ENCODE assay signal across 1 cellular context in genomic region chr12:107134558-107134957, GRCh38.
A peak's percentile ranks its signal among the peaks of the same experiment; 100 is the strongest.
TF ChIP-seq lines count a peak whose summit lies in the region.

No MANE protein-coding gene starts in this region.

TF ChIP-seq in K562, 482 proteins besides CTCF, POLR2A, EP300 and RAD21 (continued from another document and continues in another):
- no peak for TF ChIP-seq ZNF518B (CRISPR knock-in tag; IDR thresholded peaks at IDR 0.05)
- peak; percentile 62; the same call in 1 of the 2 replicates for TF ChIP-seq MEF2A (IDR thresholded peaks at IDR 0.05; ENCODE audit: control insufficient read depth, low read depth, low read length)
- no peak for TF ChIP-seq MNT (conservative IDR thresholded peaks at IDR 0.05)
- no peak for TF ChIP-seq ARID2 (IDR thresholded peaks at IDR 0.05)
- TF ChIP-seq NR2C1 (IDR thresholded peaks at IDR 0.05): 0 out of 2 replicates have a peak, but pooled peaks have one; percentile 18
- no peak for TF ChIP-seq NR2C1 (tag; IDR thresholded peaks at IDR 0.05)
- TF ChIP-seq RB1 (IDR thresholded peaks at IDR 0.05; ENCODE audit: low read depth): no peak
- TF ChIP-seq FOXA1 (IDR thresholded peaks at IDR 0.05; ENCODE audit: borderline replicate concordance): no peak
- no peak for TF ChIP-seq CBFB (CRISPR knock-in tag; IDR thresholded peaks at IDR 0.05)
- no peak for TF ChIP-seq ZNF407 (IDR thresholded peaks at IDR 0.05; ENCODE audit: low read depth)
- TF ChIP-seq ZNF217 (CRISPR knock-in tag; IDR thresholded peaks at IDR 0.05): no peak
- no peak for TF ChIP-seq BRD4 (IDR thresholded peaks at IDR 0.05)
- TF ChIP-seq LARP7 (IDR thresholded peaks at IDR 0.05): no peak
- no peak for TF ChIP-seq ZC3H8 (IDR thresholded peaks at IDR 0.05)
- TF ChIP-seq ZNF79 (CRISPR knock-in tag; IDR thresholded peaks at IDR 0.05; ENCODE audit: low read depth): no peak
- TF ChIP-seq ARID4B (CRISPR knock-in tag; IDR thresholded peaks at IDR 0.05): no peak
- no peak for TF ChIP-seq MLLT1 (IDR thresholded peaks at IDR 0.05)
- no peak for TF ChIP-seq ZKSCAN1 (IDR thresholded peaks at IDR 0.05; ENCODE audit: low read depth, low read length)
- no peak for TF ChIP-seq CREB5 (CRISPR knock-in tag; IDR thresholded peaks at IDR 0.05)
- TF ChIP-seq NCOA6 (IDR thresholded peaks at IDR 0.05): no peak
- TF ChIP-seq HCFC1 (IDR thresholded peaks at IDR 0.05; ENCODE audit: low read depth, low read length): peak; percentile 30; the same call in 1 of the 2 replicates
- no peak for TF ChIP-seq CREBBP (IDR thresholded peaks at IDR 0.05; ENCODE audit: low read depth, low read length)
- no peak for TF ChIP-seq NCOR1 (IDR thresholded peaks at IDR 0.05)
- peak; percentile 56 for TF ChIP-seq SP2 (IDR thresholded peaks at IDR 0.05; ENCODE audit: extremely low read depth, low read depth, low read length, poor library complexity, severe bottlenecking)
- TF ChIP-seq HDAC3 (IDR thresholded peaks at IDR 0.05; ENCODE audit: borderline replicate concordance, partially characterized antibody): no peak
- TF ChIP-seq ZNF311 (CRISPR knock-in tag; IDR thresholded peaks at IDR 0.05): no peak
- TF ChIP-seq ZNF444 (CRISPR knock-in tag; IDR thresholded peaks at IDR 0.05): no peak
- TF ChIP-seq BMI1 (IDR thresholded peaks at IDR 0.05; ENCODE audit: low read length): no peak
- no peak for TF ChIP-seq TFE3 (CRISPR knock-in tag; IDR thresholded peaks at IDR 0.05)
- no peak for TF ChIP-seq MEF2D (tag; conservative IDR thresholded peaks at IDR 0.05; ENCODE audit: low read depth)
- TF ChIP-seq ZNF184 (CRISPR knock-in tag; IDR thresholded peaks at IDR 0.05): no peak
- TF ChIP-seq TRIM28 (IDR thresholded peaks at IDR 0.05): no peak
- TF ChIP-seq PTTG1 (tag; IDR thresholded peaks at IDR 0.05; ENCODE audit: low read depth): no peak
- no peak for TF ChIP-seq ZBTB2 (IDR thresholded peaks at IDR 0.05)
- TF ChIP-seq GATAD2B (IDR thresholded peaks at IDR 0.05; ENCODE audit: borderline replicate concordance): no peak
- no peak for TF ChIP-seq SOX6 (IDR thresholded peaks at IDR 0.05)
